1 cellular context compared by ENCODE assay signal in the genomic region with DNA sequence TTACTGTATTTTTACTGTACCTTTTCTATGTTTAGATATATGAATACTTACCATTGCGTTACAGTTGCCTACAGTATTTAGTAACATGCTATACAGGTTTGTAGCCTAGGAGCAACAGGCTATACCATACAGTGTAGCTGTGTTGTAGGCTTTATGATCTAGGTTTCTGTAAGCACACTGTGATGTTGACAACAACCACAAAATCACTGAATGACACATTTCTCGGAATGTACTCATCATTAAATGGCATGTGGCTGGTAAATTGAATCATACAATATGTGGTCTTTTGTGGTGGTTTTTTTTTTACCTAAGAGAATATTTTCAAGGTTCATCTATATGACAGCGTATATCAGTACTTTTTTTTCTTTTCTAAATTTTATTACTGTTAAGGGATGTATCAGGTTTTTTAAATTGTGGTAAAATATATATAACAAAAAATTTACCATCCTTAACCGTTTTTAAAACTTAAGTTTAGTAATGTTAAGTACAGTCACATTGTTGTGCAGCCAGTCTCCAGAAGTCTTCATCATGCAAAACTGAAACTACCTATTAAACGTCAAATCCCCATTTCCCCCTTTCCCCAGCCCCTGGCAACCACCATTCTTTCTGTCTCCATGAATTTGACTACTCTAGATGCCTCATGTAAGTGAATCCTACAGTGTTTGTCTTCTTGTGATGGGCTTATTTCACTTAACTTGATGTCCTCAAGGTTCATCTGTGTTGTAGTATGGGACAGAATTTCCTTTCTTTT.
TF ChIP-seq lines count a peak whose summit lies in the region.

No MANE protein-coding gene starts in this region.

TF ChIP-seq in GM12878, 131 proteins besides CTCF, POLR2A, EP300 and RAD21 (continued from another document):
- TF ChIP-seq, protein P1, sequence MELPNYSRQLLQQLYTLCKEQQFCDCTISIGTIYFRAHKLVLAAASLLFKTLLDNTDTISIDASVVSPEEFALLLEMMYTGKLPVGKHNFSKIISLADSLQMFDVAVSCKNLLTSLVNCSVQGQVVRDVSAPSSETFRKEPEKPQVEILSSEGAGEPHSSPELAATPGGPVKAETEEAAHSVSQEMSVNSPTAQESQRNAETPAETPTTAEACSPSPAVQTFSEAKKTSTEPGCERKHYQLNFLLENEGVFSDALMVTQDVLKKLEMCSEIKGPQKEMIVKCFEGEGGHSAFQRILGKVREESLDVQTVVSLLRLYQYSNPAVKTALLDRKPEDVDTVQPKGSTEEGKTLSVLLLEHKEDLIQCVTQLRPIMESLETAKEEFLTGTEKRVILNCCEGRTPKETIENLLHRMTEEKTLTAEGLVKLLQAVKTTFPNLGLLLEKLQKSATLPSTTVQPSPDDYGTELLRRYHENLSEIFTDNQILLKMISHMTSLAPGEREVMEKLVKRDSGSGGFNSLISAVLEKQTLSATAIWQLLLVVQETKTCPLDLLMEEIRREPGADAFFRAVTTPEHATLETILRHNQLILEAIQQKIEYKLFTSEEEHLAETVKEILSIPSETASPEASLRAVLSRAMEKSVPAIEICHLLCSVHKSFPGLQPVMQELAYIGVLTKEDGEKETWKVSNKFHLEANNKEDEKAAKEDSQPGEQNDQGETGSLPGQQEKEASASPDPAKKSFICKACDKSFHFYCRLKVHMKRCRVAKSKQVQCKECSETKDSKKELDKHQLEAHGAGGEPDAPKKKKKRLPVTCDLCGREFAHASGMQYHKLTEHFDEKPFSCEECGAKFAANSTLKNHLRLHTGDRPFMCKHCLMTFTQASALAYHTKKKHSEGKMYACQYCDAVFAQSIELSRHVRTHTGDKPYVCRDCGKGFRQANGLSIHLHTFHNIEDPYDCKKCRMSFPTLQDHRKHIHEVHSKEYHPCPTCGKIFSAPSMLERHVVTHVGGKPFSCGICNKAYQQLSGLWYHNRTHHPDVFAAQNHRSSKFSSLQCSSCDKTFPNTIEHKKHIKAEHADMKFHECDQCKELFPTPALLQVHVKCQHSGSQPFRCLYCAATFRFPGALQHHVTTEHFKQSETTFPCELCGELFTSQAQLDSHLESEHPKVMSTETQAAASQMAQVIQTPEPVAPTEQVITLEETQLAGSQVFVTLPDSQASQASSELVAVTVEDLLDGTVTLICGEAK (IDR thresholded peaks at IDR 0.05; ENCODE audit: borderline replicate concordance), result no peak
- TF ChIP-seq KAT2A (conservative IDR thresholded peaks at IDR 0.05; ENCODE audit: control insufficient read depth, low read depth, low read length) (no peak), BCL11A (IDR thresholded peaks at IDR 0.05; ENCODE audit: low read depth, low read length) (peak; percentile 44; the same call in 1 of the 2 replicates), SMAD5 (IDR thresholded peaks at IDR 0.05; ENCODE audit: low read depth) (no peak), EED (IDR thresholded peaks at IDR 0.05; ENCODE audit: low read depth) (no peak), HDAC2 (IDR thresholded peaks at IDR 0.05) (no peak), CEBPB (IDR thresholded peaks at IDR 0.05; ENCODE audit: borderline replicate concordance in 1 of 2, low read depth in 2 of 2, low read length in 2 of 2) (no peak), CHD1 (IDR thresholded peaks at IDR 0.05; ENCODE audit: low read depth, low read length) (no peak), FOS (IDR thresholded peaks at IDR 0.05; ENCODE audit: borderline replicate concordance, extremely low read depth, insufficient read length) (no peak), FOXK2 (IDR thresholded peaks at IDR 0.05) (no peak), ATF7 (IDR thresholded peaks at IDR 0.05; ENCODE audit: low read depth) (0 out of 2 replicates have a peak, but pooled peaks have one; percentile 30), MXI1 (IDR thresholded peaks at IDR 0.05; ENCODE audit: low read depth, low read length) (no peak), CREB1 (IDR thresholded peaks at IDR 0.05; ENCODE audit: low read depth) (0 out of 2 replicates have a peak, but pooled peaks have one; percentile 42), JUND (IDR thresholded peaks at IDR 0.05; ENCODE audit: low read depth, low read length) (no peak), IRF4 (IDR thresholded peaks at IDR 0.05; ENCODE audit: low read depth, low read length) (peak; percentile 44; the same call in 1 of the 2 replicates), GABPA (IDR thresholded peaks at IDR 0.05; ENCODE audit: low read depth) (no peak), RUNX3 (IDR thresholded peaks at IDR 0.05; ENCODE audit: low read length) (peak; percentile 92), CBX3 (IDR thresholded peaks at IDR 0.05; ENCODE audit: borderline replicate concordance, low read depth) (no peak), RELA (IDR thresholded peaks at IDR 0.05; ENCODE audit: borderline replicate concordance, partially characterized antibody) (no peak), GATAD2B (conservative IDR thresholded peaks at IDR 0.05; ENCODE audit: low read depth) (no peak), NFIC (IDR thresholded peaks at IDR 0.05; ENCODE audit: low read depth, low read length) (peak; percentile 59; the same call in 1 of the 2 replicates)
- TF ChIP-seq, protein P2, sequence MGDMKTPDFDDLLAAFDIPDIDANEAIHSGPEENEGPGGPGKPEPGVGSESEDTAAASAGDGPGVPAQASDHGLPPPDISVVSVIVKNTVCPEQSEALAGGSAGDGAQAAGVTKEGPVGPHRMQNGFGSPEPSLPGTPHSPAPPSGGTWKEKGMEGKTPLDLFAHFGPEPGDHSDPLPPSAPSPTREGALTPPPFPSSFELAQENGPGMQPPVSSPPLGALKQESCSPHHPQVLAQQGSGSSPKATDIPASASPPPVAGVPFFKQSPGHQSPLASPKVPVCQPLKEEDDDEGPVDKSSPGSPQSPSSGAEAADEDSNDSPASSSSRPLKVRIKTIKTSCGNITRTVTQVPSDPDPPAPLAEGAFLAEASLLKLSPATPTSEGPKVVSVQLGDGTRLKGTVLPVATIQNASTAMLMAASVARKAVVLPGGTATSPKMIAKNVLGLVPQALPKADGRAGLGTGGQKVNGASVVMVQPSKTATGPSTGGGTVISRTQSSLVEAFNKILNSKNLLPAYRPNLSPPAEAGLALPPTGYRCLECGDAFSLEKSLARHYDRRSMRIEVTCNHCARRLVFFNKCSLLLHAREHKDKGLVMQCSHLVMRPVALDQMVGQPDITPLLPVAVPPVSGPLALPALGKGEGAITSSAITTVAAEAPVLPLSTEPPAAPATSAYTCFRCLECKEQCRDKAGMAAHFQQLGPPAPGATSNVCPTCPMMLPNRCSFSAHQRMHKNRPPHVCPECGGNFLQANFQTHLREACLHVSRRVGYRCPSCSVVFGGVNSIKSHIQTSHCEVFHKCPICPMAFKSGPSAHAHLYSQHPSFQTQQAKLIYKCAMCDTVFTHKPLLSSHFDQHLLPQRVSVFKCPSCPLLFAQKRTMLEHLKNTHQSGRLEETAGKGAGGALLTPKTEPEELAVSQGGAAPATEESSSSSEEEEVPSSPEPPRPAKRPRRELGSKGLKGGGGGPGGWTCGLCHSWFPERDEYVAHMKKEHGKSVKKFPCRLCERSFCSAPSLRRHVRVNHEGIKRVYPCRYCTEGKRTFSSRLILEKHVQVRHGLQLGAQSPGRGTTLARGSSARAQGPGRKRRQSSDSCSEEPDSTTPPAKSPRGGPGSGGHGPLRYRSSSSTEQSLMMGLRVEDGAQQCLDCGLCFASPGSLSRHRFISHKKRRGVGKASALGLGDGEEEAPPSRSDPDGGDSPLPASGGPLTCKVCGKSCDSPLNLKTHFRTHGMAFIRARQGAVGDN (IDR thresholded peaks at IDR 0.05), result no peak
- TF ChIP-seq, protein P3, sequence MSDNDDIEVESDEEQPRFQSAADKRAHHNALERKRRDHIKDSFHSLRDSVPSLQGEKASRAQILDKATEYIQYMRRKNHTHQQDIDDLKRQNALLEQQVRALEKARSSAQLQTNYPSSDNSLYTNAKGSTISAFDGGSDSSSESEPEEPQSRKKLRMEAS (IDR thresholded peaks at IDR 0.05; ENCODE audit: low read depth, low read length), result no peak
- TF ChIP-seq, protein P4, sequence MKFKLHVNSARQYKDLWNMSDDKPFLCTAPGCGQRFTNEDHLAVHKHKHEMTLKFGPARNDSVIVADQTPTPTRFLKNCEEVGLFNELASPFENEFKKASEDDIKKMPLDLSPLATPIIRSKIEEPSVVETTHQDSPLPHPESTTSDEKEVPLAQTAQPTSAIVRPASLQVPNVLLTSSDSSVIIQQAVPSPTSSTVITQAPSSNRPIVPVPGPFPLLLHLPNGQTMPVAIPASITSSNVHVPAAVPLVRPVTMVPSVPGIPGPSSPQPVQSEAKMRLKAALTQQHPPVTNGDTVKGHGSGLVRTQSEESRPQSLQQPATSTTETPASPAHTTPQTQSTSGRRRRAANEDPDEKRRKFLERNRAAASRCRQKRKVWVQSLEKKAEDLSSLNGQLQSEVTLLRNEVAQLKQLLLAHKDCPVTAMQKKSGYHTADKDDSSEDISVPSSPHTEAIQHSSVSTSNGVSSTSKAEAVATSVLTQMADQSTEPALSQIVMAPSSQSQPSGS (IDR thresholded peaks at IDR 0.05; ENCODE audit: low read length), result 0 out of 2 replicates have a peak, but pooled peaks have one; percentile 24
